Comparison of ENCODE assay signal across 1 cellular context in genomic region chr11:75413146-75413545, GRCh38. TPM values are rescaled to one million over a fixed set of nuclear protein-coding genes. Genes with fewer than 3 reads are reported as not detected.
"Had no signal": no experiment of that assay in that cellular context is flagged by ENCODE, and none has a peak within 500 bp of the region (broad histone marks: within the 10 kb centered on the region; RNA-seq: fewer than 3 reads in every experiment).

No MANE protein-coding gene starts in this region.

RNA-seq across cellular contexts. Expression of gene KLHL35, which starts 19.9 kb away (rescaled TPM):
- total RNA-seq: left lobe of liver had no signal
